Comparison of ENCODE assay signal across 20 cellular contexts in the genomic region with DNA sequence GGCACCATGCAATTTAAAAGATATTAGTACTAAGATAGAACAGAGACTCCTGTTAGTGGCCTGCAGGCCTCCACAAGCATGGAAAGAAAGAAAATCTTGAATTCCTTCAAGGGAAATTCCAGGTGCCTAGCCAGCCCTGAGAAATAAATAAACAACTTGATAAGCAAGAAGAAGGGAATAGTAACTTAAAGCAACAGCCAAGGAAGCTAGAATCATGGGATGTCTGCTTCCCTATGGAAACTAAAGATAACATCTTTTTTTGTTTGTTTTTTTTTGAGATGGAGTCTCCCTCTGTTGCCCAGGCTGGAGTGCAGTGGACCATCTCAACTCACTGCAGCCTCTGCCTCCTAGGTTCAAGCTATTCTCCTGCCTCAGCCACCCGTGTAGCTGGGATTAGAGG.
"Had no signal": no experiment of that assay in that cellular context is flagged by ENCODE, and none has a peak within 500 bp of the region (broad histone marks: within the 10 kb centered on the region; RNA-seq: fewer than 3 reads in every experiment).

No MANE protein-coding gene starts in this region.

- H3K9me3 Mint-ChIP-seq: stimulated activated effector memory CD8-positive, alpha-beta T cell treated with anti-CD3 and anti-CD28 coated beads, Interleukin-12 subunit alpha, Interleukin-12 subunit beta, amount 100 ng/mL, for 72 hours had no signal

- H3K27ac ChIP-seq: cardiac muscle cell, epithelial cell of prostate, hepatocyte, left ventricle myocardium inferior, neutrophil, pancreas, testis, upper lobe of right lung, WERI-Rb-1 had no signal

- H3K4me3 ChIP-seq: cardiac muscle cell, hepatocyte, left ventricle myocardium inferior, pancreas, smooth muscle cell, testis, upper lobe of right lung had no signal

- H3K9me3 ChIP-seq: neutrophil, pancreas, testis, upper lobe of right lung had no signal

- DNase-seq: activated CD4-positive, alpha-beta T cell treated with anti-CD3 and anti-CD28 coated beads for 1 hour; activated CD4-positive, alpha-beta T cell treated with anti-CD3 and anti-CD28 coated beads, Interleukin-2, amount 50 U/mL, for 48 hours; activated gamma-delta T cell treated with Interleukin-2 at 50 U/mL for 16 hours; foreskin fibroblast; left ventricle myocardium inferior; mammary epithelial cell; naive thymus-derived CD4-positive, alpha-beta T cell; pancreas; stimulated activated CD4-positive, alpha-beta T cell treated with anti-CD3 and anti-CD28 coated beads, Interleukin-4, amount 100 ng/mL, for 24 hours; T-helper 17 cell; testis; upper lobe of right lung; WERI-Rb-1 had no signal

- H3K36me3 ChIP-seq: cardiac muscle cell, left ventricle myocardium inferior, neutrophil, pancreas, upper lobe of right lung, WERI-Rb-1 had no signal

- H3K27me3 ChIP-seq: cardiac muscle cell, hepatocyte, pancreas, testis, upper lobe of right lung had no signal

- H3K36me3 Mint-ChIP-seq: stimulated activated effector memory CD8-positive, alpha-beta T cell treated with anti-CD3 and anti-CD28 coated beads, Interleukin-12 subunit alpha, Interleukin-12 subunit beta, amount 100 ng/mL, for 72 hours had no signal

- H3K4me1 Mint-ChIP-seq: naive thymus-derived CD4-positive, alpha-beta T cell; stimulated activated effector memory CD8-positive, alpha-beta T cell treated with anti-CD3 and anti-CD28 coated beads, Interleukin-12 subunit alpha, Interleukin-12 subunit beta, amount 100 ng/mL, for 72 hours; T-helper 17 cell had no signal

- H3K27ac Mint-ChIP-seq: activated naive CD4-positive, alpha-beta T cell treated with anti-CD3 and anti-CD28 coated beads, Interleukin-2, amount 50 U/mL, for 72 hours; naive thymus-derived CD4-positive, alpha-beta T cell; stimulated activated effector memory CD8-positive, alpha-beta T cell treated with anti-CD3 and anti-CD28 coated beads, Interleukin-12 subunit alpha, Interleukin-12 subunit beta, amount 100 ng/mL, for 72 hours; T-helper 17 cell had no signal

- H3K4me1 ChIP-seq: left ventricle myocardium inferior, pancreas, testis, upper lobe of right lung had no signal

- H3K4me3 Mint-ChIP-seq: naive thymus-derived CD4-positive, alpha-beta T cell; stimulated activated effector memory CD8-positive, alpha-beta T cell treated with anti-CD3 and anti-CD28 coated beads, Interleukin-12 subunit alpha, Interleukin-12 subunit beta, amount 100 ng/mL, for 72 hours; T-helper 17 cell had no signal
